Comparison of ENCODE assay signal across 11 cellular contexts in the genomic region with DNA sequence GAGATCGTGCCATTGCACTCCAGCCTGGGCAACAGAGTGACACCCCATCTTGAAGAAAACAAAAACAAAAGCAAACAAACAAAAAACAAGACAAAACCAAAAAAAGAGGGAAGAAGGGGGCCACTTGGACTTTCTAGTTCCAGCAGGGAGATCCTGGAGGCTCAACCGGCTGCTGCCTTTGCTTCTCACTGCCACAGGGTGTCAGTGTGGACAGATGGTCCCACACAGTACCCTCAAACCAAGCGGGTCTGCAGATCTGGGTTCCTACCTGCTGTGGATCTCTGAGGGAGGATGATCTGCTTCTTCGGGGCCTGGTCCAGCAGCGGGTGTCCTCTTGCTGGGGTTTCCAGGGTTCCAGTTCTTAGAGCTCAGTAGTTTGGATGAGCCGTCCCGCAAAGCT. TPM values are rescaled to one million over a fixed set of nuclear protein-coding genes. Genes with fewer than 3 reads are reported as not detected.
DNase-seq lines count a peak whose midpoint lies in the region; ATAC-seq, FAIRE-seq and TF ChIP-seq lines count a peak whose summit lies in the region.
"Not testable (repeated sequence)": the region's sequence is repeated elsewhere in the genome, so short reads cannot be mapped to it uniquely, and the experiment has no call there.
"Had no signal": no experiment of that assay in that cellular context is flagged by ENCODE, and none has a peak within 500 bp of the region (broad histone marks: within the 10 kb centered on the region; RNA-seq: fewer than 3 reads in every experiment).

No MANE protein-coding gene starts in this region.

- CTCF ChIA-PET in HCT116 (lab: Charles Lee): interaction anchor here (0.7 to 2.3 kb wide), 17 partner anchors 10 to 508 kb away, joined by 3 to 12 read pairs (median 4); a partner anchor contains a TSS

- not testable (repeated sequence) for H3K9me3 ChIP-seq in HCT116 (ENCODE audit: control insufficient read depth in 1 of 2, insufficient read depth in 1 of 2, low read depth in 1 of 2, low read length in 2 of 2); WERI-Rb-1 (ENCODE audit: severe bottlenecking); endodermal cell (ENCODE audit: control insufficient read depth, low read length); spleen

- WGBS in endodermal cell (ENCODE audit: insufficient coverage in 1 of 2, insufficient read length in 1 of 2), 2 experiments: 60 to 82% methylated on average over 1 to 5 of the region's 7 CpGs
- 69 to 81% (median 78%) methylated on average over 6 to 7 of the region's 7 CpGs for WGBS in spleen, 5 donors

- not testable (repeated sequence) for H4K20me1 ChIP-seq in HCT116 (ENCODE audit: insufficient read depth)

- peak; percentile 80 for ATAC-seq in HCT116
- peak; percentile 58 for ATAC-seq in left lobe of liver

- not testable (repeated sequence) for H3K79me2 ChIP-seq in HCT116 (ENCODE audit: insufficient read depth, low read length)

- DNase-seq in D721Med (ENCODE audit: insufficient read length, low spot score); HCT116 (ENCODE audit: low read depth, low spot score); left lobe of liver (ENCODE audit: low spot score): not testable (repeated sequence)
- DNase-seq in WERI-Rb-1: peak; percentile 60
- DNase-seq in endodermal cell: peak; percentile 82
- DNase-seq in spleen: peak; percentile 28

- not testable (repeated sequence) for H3K4me1 Mint-ChIP-seq in endodermal cell

- RAD21 ChIA-PET in HCT116 (lab: Charles Lee; ENCODE audit: low non-redundant PET in 1 of 2, low total read pairs in 2 of 2, uncharacterized antibody in 2 of 2, unreplicated experiment in 2 of 2): not testable (repeated sequence)

- H3K4me3 Mint-ChIP-seq in endodermal cell: not testable (repeated sequence)

- H3K4me3 ChIP-seq in HCT116 (replicated peaks in 1 of 2; ENCODE audit: low read depth in 1 of 2, low read length in 2 of 2); WERI-Rb-1 (ENCODE audit: low read depth, low read length); endodermal cell (ENCODE audit: low read length); spleen: not testable (repeated sequence)

- TF ChIP-seq POLR2A in HCT116 (IDR thresholded peaks at IDR 0.05; ENCODE audit: borderline replicate concordance, extremely low read depth, insufficient read depth, insufficient read length); spleen (IDR thresholded peaks at IDR 0.05): not testable (repeated sequence)

- not testable (repeated sequence) for BruUV-seq in HCT116 (replicated peaks; lab: Mats Ljungman, UMichigan)

- H3K9me3 Mint-ChIP-seq in endodermal cell: not testable (repeated sequence)

- intact Hi-C loops in HCT116 (cut with micrococcal nuclease); spleen (cut with DNase I; ENCODE audit: low total_unique reads): not testable (repeated sequence)

- peak; percentile 19 for TF ChIP-seq CTCF in D721Med (IDR thresholded peaks at IDR 0.05; ENCODE audit: insufficient read depth, missing control alignments)
- TF ChIP-seq CTCF in HCT116 (IDR thresholded peaks at IDR 0.05 in 2 of 3, conservative IDR thresholded peaks at IDR 0.05 in 1 of 3; ENCODE audit: borderline replicate concordance in 1 of 3, insufficient read depth in 1 of 3, low read depth in 2 of 3, low read length in 2 of 3): peak; percentile 1 to 38 (median 12); a peak in 4 of 6 replicates
- TF ChIP-seq CTCF in WERI-Rb-1 (IDR thresholded peaks at IDR 0.05; ENCODE audit: low read depth, low read length): peak; percentile 67
- peak; percentile 26 for TF ChIP-seq CTCF in endodermal cell (conservative IDR thresholded peaks at IDR 0.05)
- not testable (repeated sequence) for TF ChIP-seq CTCF in spleen (IDR thresholded peaks at IDR 0.05 in 8 of 11, conservative IDR thresholded peaks at IDR 0.05 in 3 of 11)

- H3K9ac ChIP-seq in HCT116 (ENCODE audit: low read length); endodermal cell (ENCODE audit: extremely low read depth, low read length, poor library complexity, severe bottlenecking): not testable (repeated sequence)

- not testable (repeated sequence) for H3K27me3 ChIP-seq in HCT116 (ENCODE audit: insufficient read depth, low read length); WERI-Rb-1 (ENCODE audit: insufficient read depth, low read depth, severe bottlenecking); endodermal cell (ENCODE audit: control insufficient read depth, insufficient read depth, low read length, poor library complexity, severe bottlenecking); spleen (replicated peaks in 1 of 7)

- H3K27ac Mint-ChIP-seq in endodermal cell: not testable (repeated sequence)

- H3K36me3 ChIP-seq in HCT116 (ENCODE audit: control insufficient read depth in 1 of 2, insufficient read depth in 2 of 2, low read length in 2 of 2); WERI-Rb-1; endodermal cell (ENCODE audit: control insufficient read depth, insufficient read depth, low read length); spleen: not testable (repeated sequence)

- FAIRE-seq in D721Med (lab: Jason Lieb, UNC): not testable (repeated sequence)

- peaks cover 0 to 13% of the 10 kb centered on the region in 2 experiments; a peak in 2 of 4 replicates for H3K4me1 ChIP-seq in HCT116 (ENCODE audit: control insufficient read depth in 1 of 2, insufficient read depth in 2 of 2, low read length in 2 of 2)
- not testable (repeated sequence) for H3K4me1 ChIP-seq in endodermal cell (ENCODE audit: control insufficient read depth, insufficient read depth, low read length); spleen

- H3K36me3 Mint-ChIP-seq in endodermal cell (ENCODE audit: low read depth): not testable (repeated sequence)

- TF ChIP-seq RAD21 in HCT116 (IDR thresholded peaks at IDR 0.05; ENCODE audit: low read depth): not testable (repeated sequence)

- H3K27me3 Mint-ChIP-seq in endodermal cell (ENCODE audit: insufficient read depth): not testable (repeated sequence)

- POLR2A ChIA-PET in HCT116 (lab: Charles Lee): interaction anchor here (1.0 kb wide), 1 partner anchor 20 kb away, joined by 3 read pairs; no protein-coding TSS in a partner anchor

- not testable (repeated sequence) for H3K27ac ChIP-seq in HCT116 (ENCODE audit: low read depth, low read length); WERI-Rb-1; endodermal cell (ENCODE audit: low read depth, low read length); spleen

- not testable (repeated sequence) for H2AFZ ChIP-seq in HCT116 (ENCODE audit: low read depth, low read length, poor library complexity, severe bottlenecking)

- not testable (repeated sequence) for H3K9me2 ChIP-seq in HCT116 (ENCODE audit: insufficient read depth)

- not testable (repeated sequence) for H3K4me2 ChIP-seq in HCT116 (ENCODE audit: low read length)

RNA-seq across cellular contexts. Expression of a gene that starts 6.9 kb away (rescaled TPM):
- total RNA-seq in HCT116 (2021; ENCODE audit: unreplicated experiment): not detected
- 0.05 and 0.31 TPM in 2 replicates for polyA plus RNA-seq in HCT116 (2012)
- under 1 TPM in 1 of 2 donors, not detected in 1; 0.57 TPM for total RNA-seq in endodermal cell
- polyA plus RNA-seq in endodermal cell (2013, experiment 1 of 2): not detected
- not detected for polyA plus RNA-seq in endodermal cell (2013, experiment 2 of 2)
- not detected for total RNA-seq in left lobe of liver
- total RNA-seq in spleen: not detected
- polyA plus RNA-seq in spleen: not detected
- total RNA-seq: esophagus muscularis mucosa, liver, renal cortical epithelial cell, thoracic aorta had no signal
- polyA plus RNA-seq: IgD-negative memory B cell, liver had no signal

RNA-seq across cellular contexts. Expression of a gene that starts 15.1 kb away (rescaled TPM):
- not detected for total RNA-seq in HCT116 (2021; ENCODE audit: unreplicated experiment)
- 0.06 TPM in 1 of 2 replicates, not detected in the other for polyA plus RNA-seq in HCT116 (2012)
- total RNA-seq in endodermal cell: under 1 TPM; 0.42 to 0.49 TPM
- polyA plus RNA-seq in endodermal cell (2013, experiment 1 of 2): not detected
- not detected for polyA plus RNA-seq in endodermal cell (2013, experiment 2 of 2)
- not detected for total RNA-seq in left lobe of liver
- total RNA-seq in spleen: not detected
- polyA plus RNA-seq in spleen: not detected
- total RNA-seq: esophagus muscularis mucosa, liver, renal cortical epithelial cell, thoracic aorta had no signal
- polyA plus RNA-seq: IgD-negative memory B cell, liver had no signal

RNA-seq across cellular contexts. Expression of a gene that starts 24.1 kb away (rescaled TPM):
- total RNA-seq in HCT116 (2021; ENCODE audit: unreplicated experiment) (168 TPM), endodermal cell (10 to 100 TPM; 68.8 to 82.1 TPM), left lobe of liver (73.9 TPM), spleen (100 to 1,000 TPM in 3 of 7 donors, 10 to 100 TPM in 4; 76.5 to 154 (median 95.7) TPM)
- polyA plus RNA-seq in HCT116 (2012): 169 and 186 TPM in 2 replicates
- polyA plus RNA-seq in endodermal cell (2013, experiment 1 of 2): 43.3 TPM
- polyA plus RNA-seq in endodermal cell (2013, experiment 2 of 2): 43.8 TPM
- 10 to 100 TPM; 47.3 to 84.8 (median 57.9) TPM for polyA plus RNA-seq in spleen

RNA-seq across cellular contexts. Expression of a gene that starts 29.7 kb away (rescaled TPM):
- total RNA-seq in HCT116 (2021; ENCODE audit: unreplicated experiment): not detected
- polyA plus RNA-seq in HCT116 (2012): not detected in 2 replicates
- total RNA-seq in endodermal cell: under 1 TPM in 1 of 2 donors, not detected in 1; 0.64 TPM
- polyA plus RNA-seq in endodermal cell (2013, experiment 1 of 2): not detected
- polyA plus RNA-seq in endodermal cell (2013, experiment 2 of 2): not detected
- total RNA-seq in left lobe of liver: not detected
- total RNA-seq in spleen: not detected
- not detected for polyA plus RNA-seq in spleen
- total RNA-seq: esophagus muscularis mucosa, liver, renal cortical epithelial cell, thoracic aorta had no signal
- polyA plus RNA-seq: IgD-negative memory B cell, liver had no signal

RNA-seq across cellular contexts. Expression of a gene that starts 39.2 kb away (rescaled TPM):
- 70.9 TPM for total RNA-seq in HCT116 (2021; ENCODE audit: unreplicated experiment)
- polyA plus RNA-seq in HCT116 (2012): 35.8 and 40.6 TPM in 2 replicates
- 10 to 100 TPM; 58.5 to 72.3 TPM for total RNA-seq in endodermal cell
- polyA plus RNA-seq in endodermal cell (2013, experiment 1 of 2): 34.3 TPM
- polyA plus RNA-seq in endodermal cell (2013, experiment 2 of 2): 28.1 TPM
- total RNA-seq in left lobe of liver: 16.3 TPM
- total RNA-seq in spleen: 10 to 100 TPM; 26.1 to 45.7 (median 37.7) TPM
- polyA plus RNA-seq in spleen: 10 to 100 TPM; 13.5 to 22.9 (median 16.3) TPM
